ENCODE assay signal across 15 cellular contexts in genomic region chr2:12739721-12740254, GRCh38. TPM values are rescaled to one million over a fixed set of nuclear protein-coding genes. Genes with fewer than 3 reads are reported as not detected.
A peak's percentile ranks its signal among the peaks of the same experiment; 100 is the strongest.
DNase-seq lines count a peak whose midpoint lies in the region; ATAC-seq and TF ChIP-seq lines count a peak whose summit lies in the region.
"Had no signal": no experiment of that assay in that cellular context is flagged by ENCODE, and none has a peak within 500 bp of the region (broad histone marks: within the 10 kb centered on the region; RNA-seq: fewer than 3 reads in every experiment).

No MANE protein-coding gene starts in this region.

- no peaks in the 10 kb centered on the region for H3K36me3 ChIP-seq in transverse colon
- H3K36me3 ChIP-seq in A673 (ENCODE audit: insufficient read depth, low read length, poor library complexity, severe bottlenecking), result peaks cover 77% of the 10 kb centered on the region

- H3K4me3 ChIP-seq in transverse colon (no peak overlapping the region), A673 (ENCODE audit: low read depth, low read length, poor library complexity, severe bottlenecking) (no peak overlapping the region)

- intact Hi-C loops in transverse colon (cut with DNase I; ENCODE audit: low total_unique reads) (no loop called here), A673 (cut with micrococcal nuclease; ENCODE audit: unreplicated experiment) (loop anchor here (5.0 kb wide), 1 partner anchor 193 kb away; no protein-coding TSS in a partner anchor)

- DNase-seq in activated naive CD4-positive, alpha-beta T cell (lab: John Stamatoyannopoulos, UW), result no peak
- no peak for DNase-seq in progenitor cell of endocrine pancreas (ENCODE audit: low spot score, unreplicated experiment)
- DNase-seq in transverse colon, result no peak
- DNase-seq in GF-D8 (lab: John Stamatoyannopoulos, UW), result no peak
- DNase-seq in A673 (ENCODE audit: low spot score), result no peak
- DNase-seq in retina, result no peak
- DNase-seq: GOT3, NCI-H1092 treated with DMSO at 0.1 percent for 48 hours, NCI-H2227 treated with DMSO at 0.1 percent for 48 hours, NCI-H524 had no signal

- H3K9me3 ChIP-seq in transverse colon, result no peaks in the 10 kb centered on the region
- no peaks in the 10 kb centered on the region for H3K9me3 ChIP-seq in A673 (ENCODE audit: low read depth, low read length, poor library complexity, severe bottlenecking)

- H3K27ac ChIP-seq in transverse colon, result peak overlapping the region in 3 of 4 donors; percentile 32 to 75 (median 50)
- no peak overlapping the region for H3K27ac ChIP-seq in A673 (ENCODE audit: low read depth, low read length, poor library complexity, severe bottlenecking)
- H3K27ac ChIP-seq: 22Rv1, KMS-11 had no signal

- CTCF ChIA-PET in A673 (lab: Charles Lee), result no interaction called here

- no peak overlapping the region for H3K4me3 Mint-ChIP-seq in activated naive CD4-positive, alpha-beta T cell treated with anti-CD3 and anti-CD28 coated beads, Interleukin-2, amount 50 U/mL, for 24 hours
- no peak overlapping the region for H3K4me3 Mint-ChIP-seq in progenitor cell of endocrine pancreas (ENCODE audit: low read depth)

- no peaks in the 10 kb centered on the region for H3K27me3 ChIP-seq in transverse colon
- no peaks in the 10 kb centered on the region for H3K27me3 ChIP-seq in A673 (replicated peaks; ENCODE audit: insufficient read depth, low read depth, low read length, poor library complexity)

- peaks cover 42% of the 10 kb centered on the region for H3K4me1 Mint-ChIP-seq in activated naive CD4-positive, alpha-beta T cell treated with anti-CD3 and anti-CD28 coated beads, Interleukin-2, amount 50 U/mL, for 24 hours
- H3K4me1 Mint-ChIP-seq in progenitor cell of endocrine pancreas (ENCODE audit: low read depth), result peaks cover 10% of the 10 kb centered on the region

- H3K4me1 ChIP-seq in transverse colon (peaks cover 0 to 10% (median 4%) of the 10 kb centered on the region in 4 donors), A673 (ENCODE audit: insufficient read depth, low read length, poor library complexity, severe bottlenecking) (peaks cover 5% of the 10 kb centered on the region)

- ATAC-seq in esophagus mucosa, result peak; percentile 63
- ATAC-seq: Panc1 had no signal

- peaks cover 9% of the 10 kb centered on the region for H3K36me3 Mint-ChIP-seq in activated naive CD4-positive, alpha-beta T cell treated with anti-CD3 and anti-CD28 coated beads, Interleukin-2, amount 50 U/mL, for 24 hours
- peaks cover 34% of the 10 kb centered on the region for H3K36me3 Mint-ChIP-seq in progenitor cell of endocrine pancreas (ENCODE audit: insufficient read depth)

- BruUV-seq in A673 (replicated peaks; lab: Mats Ljungman, UMichigan), result no TSS peak

- no peak for TF ChIP-seq EP300 in transverse colon (IDR thresholded peaks at IDR 0.05; ENCODE audit: low read depth)

- 94% methylated on average over 9 of the region's 9 CpGs; no CpG with 5 or more reads in 1 of the 2 donors for WGBS in transverse colon (ENCODE audit: low coverage in 1 of 2), 2 donors

- POLR2A ChIA-PET in A673 (lab: Charles Lee; ENCODE audit: low non-redundant PET), result interaction anchor here (0.6 kb wide), 1 partner anchor 18 kb away, joined by 3 read pairs; no protein-coding TSS in a partner anchor

- peak overlapping the region; percentile 52 for H3K27ac Mint-ChIP-seq in activated naive CD4-positive, alpha-beta T cell treated with anti-CD3 and anti-CD28 coated beads, Interleukin-2, amount 50 U/mL, for 24 hours
- H3K27ac Mint-ChIP-seq in progenitor cell of endocrine pancreas, result peak overlapping the region; percentile 18

- TF ChIP-seq CTCF in progenitor cell of endocrine pancreas (IDR thresholded peaks at IDR 0.05; ENCODE audit: unreplicated experiment) (no peak), transverse colon (IDR thresholded peaks at IDR 0.05) (no peak), A673 (conservative IDR thresholded peaks at IDR 0.05; ENCODE audit: low read depth, low read length) (no peak)

- H3K27me3 Mint-ChIP-seq in activated naive CD4-positive, alpha-beta T cell treated with anti-CD3 and anti-CD28 coated beads, Interleukin-2, amount 50 U/mL, for 24 hours, result no peaks in the 10 kb centered on the region
- no peaks in the 10 kb centered on the region for H3K27me3 Mint-ChIP-seq in progenitor cell of endocrine pancreas

- in situ Hi-C loops in transverse colon (cut with MboI; ENCODE audit: low pct_ligation_motif_present in 1 of 4, low pct_unique_long_range_greater_than_20kb in 1 of 4, low sequenced_read_pairs in 3 of 4), result no loop called here

- H3K9me3 Mint-ChIP-seq in activated naive CD4-positive, alpha-beta T cell treated with anti-CD3 and anti-CD28 coated beads, Interleukin-2, amount 50 U/mL, for 24 hours, result no peaks in the 10 kb centered on the region
- no peaks in the 10 kb centered on the region for H3K9me3 Mint-ChIP-seq in progenitor cell of endocrine pancreas (ENCODE audit: low read depth)

- no peak for TF ChIP-seq POLR2A in transverse colon (IDR thresholded peaks at IDR 0.05)

RNA-seq across cellular contexts. Expression of gene TRIB2, which starts 23.1 kb away (rescaled TPM):
- total RNA-seq in esophagus mucosa, result 12.7 TPM
- total RNA-seq in progenitor cell of endocrine pancreas, result 56.6 and 57.8 TPM in 2 replicates
- total RNA-seq in transverse colon, result 100 to 1,000 TPM in 1 of 4 donors, 10 to 100 TPM in 3; 14.2 to 109 (median 36.1) TPM
- 92.3 and 100.0 TPM in 2 replicates for total RNA-seq in A673 (2021)
